In the genomic region with DNA sequence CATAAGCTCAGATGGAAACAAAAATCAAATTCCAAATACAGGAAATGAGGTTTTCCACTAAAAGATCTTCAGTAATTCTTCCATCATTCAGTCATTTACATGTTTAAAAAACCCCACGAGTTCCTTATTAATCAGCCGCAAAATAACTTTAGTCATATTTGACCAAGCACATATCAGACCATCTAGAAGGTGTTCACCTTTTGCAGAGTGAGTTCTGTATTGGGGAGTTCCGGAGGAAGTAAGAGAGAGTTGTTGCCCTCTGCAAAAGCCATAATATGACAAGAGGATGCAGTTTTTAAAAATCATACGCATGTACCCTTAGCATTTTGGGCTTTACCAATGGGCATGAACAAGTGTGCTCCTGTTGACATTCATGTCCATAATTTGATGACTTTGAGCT, we compare ENCODE assay signal across 14 cellular contexts.
DNase-seq lines count a peak whose midpoint lies in the region; ATAC-seq and TF ChIP-seq lines count a peak whose summit lies in the region.
"Had no signal": no experiment of that assay in that cellular context is flagged by ENCODE, and none has a peak within 500 bp of the region (broad histone marks: within the 10 kb centered on the region; RNA-seq: fewer than 3 reads in every experiment).

No MANE protein-coding gene starts in this region.

- POLR2A ChIA-PET in CD8-positive, alpha-beta memory T cell (lab: Charles Lee), result no interaction called here

- no peak overlapping the region for H3K27ac ChIP-seq in CD8-positive, alpha-beta memory T cell (ENCODE audit: low read depth, low read length)
- H3K27ac ChIP-seq: BLaER1 had no signal

- CTCF ChIA-PET in CD8-positive, alpha-beta memory T cell (lab: Charles Lee), result no interaction called here

- H3K36me3 Mint-ChIP-seq in CD8-positive, alpha-beta memory T cell, result peaks cover 0 to 5% (median 2%) of the 10 kb centered on the region in 3 donors
- peaks cover 15% of the 10 kb centered on the region for H3K36me3 Mint-ChIP-seq in activated T-helper 1 cell treated with anti-CD3 and anti-CD28 coated beads, Interleukin-12 subunit alpha, Interleukin-12 subunit beta, Interleukin-2, Interleukin-4 antibody, amounts not matched to agents 30 ng/mL and 10 ng/mL and 1 ng/mL, durations not matched to agents 14 hours and 24 hours and 36 hours (ENCODE audit: low read depth)
- H3K36me3 Mint-ChIP-seq in natural killer cell, result no peaks in the 10 kb centered on the region

- no peak for TF ChIP-seq CTCF in natural killer cell (IDR thresholded peaks at IDR 0.05)

- no peak overlapping the region for H3K4me3 ChIP-seq in CD8-positive, alpha-beta memory T cell (ENCODE audit: low read length)
- H3K4me3 ChIP-seq in H7 (ENCODE audit: insufficient read depth, low read depth, low read length), result no peak overlapping the region
- H3K4me3 ChIP-seq: BLaER1 had no signal

- no peak for DNase-seq in activated CD4-positive, CD25-positive, alpha-beta regulatory T cell treated with anti-CD3 and anti-CD28 coated beads, Interleukin-2, amount 50 U/mL, for 72 hours
- no peak for DNase-seq in CD8-positive, alpha-beta memory T cell
- no peak for DNase-seq in activated T-helper 1 cell treated with anti-CD3 and anti-CD28 coated beads, Interleukin-12 subunit alpha, Interleukin-12 subunit beta, Interleukin-2, Interleukin-4 antibody, amounts not matched to agents 30 ng/mL and 10 ng/mL and 1 ng/mL, durations not matched to agents 14 hours and 24 hours and 36 hours (ENCODE audit: low spot score)
- DNase-seq in natural killer cell (no peak), H7 (no peak), NCI-H82 (lab: John Stamatoyannopoulos, UW) (no peak)
- DNase-seq: 8988T, AML-193, Calu3, DMS 273 treated with DMSO at 0.1 percent for 48 hours, IMR-90 had no signal

- H3K4me1 Mint-ChIP-seq in CD8-positive, alpha-beta memory T cell, result peaks cover 13 to 18% (median 18%) of the 10 kb centered on the region in 3 donors
- peaks cover 31% of the 10 kb centered on the region for H3K4me1 Mint-ChIP-seq in activated T-helper 1 cell treated with anti-CD3 and anti-CD28 coated beads, Interleukin-12 subunit alpha, Interleukin-12 subunit beta, Interleukin-2, Interleukin-4 antibody, amounts not matched to agents 30 ng/mL and 10 ng/mL and 1 ng/mL, durations not matched to agents 14 hours and 24 hours and 36 hours (ENCODE audit: low read depth)
- peaks cover 25 to 28% of the 10 kb centered on the region in 2 donors for H3K4me1 Mint-ChIP-seq in natural killer cell

- no peaks in the 10 kb centered on the region for H3K9me3 Mint-ChIP-seq in CD8-positive, alpha-beta memory T cell
- peaks cover 12% of the 10 kb centered on the region for H3K9me3 Mint-ChIP-seq in activated T-helper 1 cell treated with anti-CD3 and anti-CD28 coated beads, Interleukin-12 subunit alpha, Interleukin-12 subunit beta, Interleukin-2, Interleukin-4 antibody, amounts not matched to agents 30 ng/mL and 10 ng/mL and 1 ng/mL, durations not matched to agents 14 hours and 24 hours and 36 hours
- H3K9me3 Mint-ChIP-seq in natural killer cell, result no peaks in the 10 kb centered on the region

- H3K27ac Mint-ChIP-seq in CD8-positive, alpha-beta memory T cell, result peak overlapping the region in 6 of 8 donors; percentile 8 to 67 (median 26)
- peak overlapping the region; percentile 41 for H3K27ac Mint-ChIP-seq in activated T-helper 1 cell treated with anti-CD3 and anti-CD28 coated beads, Interleukin-12 subunit alpha, Interleukin-12 subunit beta, Interleukin-2, Interleukin-4 antibody, amounts not matched to agents 30 ng/mL and 10 ng/mL and 1 ng/mL, durations not matched to agents 14 hours and 24 hours and 36 hours
- H3K27ac Mint-ChIP-seq in natural killer cell, result peak overlapping the region in 1 of 2 donors; percentile 26

- H3K4me1 ChIP-seq in CD8-positive, alpha-beta memory T cell (ENCODE audit: insufficient read depth, low read length), result no peaks in the 10 kb centered on the region
- H3K4me1 ChIP-seq: BLaER1 had no signal

- H3K9me3 ChIP-seq in CD8-positive, alpha-beta memory T cell (ENCODE audit: low read length), result no peaks in the 10 kb centered on the region
- H3K9me3 ChIP-seq: BLaER1 had no signal

- no peaks in the 10 kb centered on the region for H3K36me3 ChIP-seq in CD8-positive, alpha-beta memory T cell (ENCODE audit: insufficient read depth, low read length)
- H3K36me3 ChIP-seq in H7 (replicated peaks; ENCODE audit: control insufficient read depth, insufficient read depth, low read length), result no peaks in the 10 kb centered on the region
- H3K36me3 ChIP-seq: BLaER1 had no signal

- intact Hi-C loops in activated T-helper 1 cell treated with anti-CD3 and anti-CD28 coated beads, Interleukin-12 subunit alpha, Interleukin-12 subunit beta, Interleukin-2, Interleukin-4 antibody, amounts not matched to agents 30 ng/mL and 10 ng/mL and 1 ng/mL, durations not matched to agents 14 hours and 24 hours and 36 hours (cut with micrococcal nuclease), result no loop called here
- intact Hi-C loops in natural killer cell (cut with micrococcal nuclease), result no loop called here

- peak; percentile 82 to 88 for ATAC-seq in activated CD4-positive, CD25-positive, alpha-beta regulatory T cell treated with anti-CD3 and anti-CD28 coated beads, Interleukin-2, amount 50 U/mL, for 24 hours
- ATAC-seq in natural killer cell (peak in 2 of 3 donors; percentile 38 to 40), HG02678 (IDR thresholded peaks at IDR 0.05; ENCODE audit: unreplicated experiment) (no peak)

- H3K27me3 Mint-ChIP-seq in CD8-positive, alpha-beta memory T cell, result no peaks in the 10 kb centered on the region
- H3K27me3 Mint-ChIP-seq in activated T-helper 1 cell treated with anti-CD3 and anti-CD28 coated beads, Interleukin-12 subunit alpha, Interleukin-12 subunit beta, Interleukin-2, Interleukin-4 antibody, amounts not matched to agents 30 ng/mL and 10 ng/mL and 1 ng/mL, durations not matched to agents 14 hours and 24 hours and 36 hours (ENCODE audit: insufficient read depth), result peaks cover 4% of the 10 kb centered on the region
- no peaks in the 10 kb centered on the region for H3K27me3 Mint-ChIP-seq in natural killer cell (ENCODE audit: low read depth in 2 of 2)

- H3K4me3 Mint-ChIP-seq in CD8-positive, alpha-beta memory T cell, result peak overlapping the region in 3 of 7 donors; percentile 34 to 66 (median 45)
- H3K4me3 Mint-ChIP-seq in activated T-helper 1 cell treated with anti-CD3 and anti-CD28 coated beads, Interleukin-12 subunit alpha, Interleukin-12 subunit beta, Interleukin-2, Interleukin-4 antibody, amounts not matched to agents 30 ng/mL and 10 ng/mL and 1 ng/mL, durations not matched to agents 14 hours and 24 hours and 36 hours, result peak overlapping the region; percentile 48
- H3K4me3 Mint-ChIP-seq in natural killer cell, result no peak overlapping the region

- no peaks in the 10 kb centered on the region for H3K27me3 ChIP-seq in CD8-positive, alpha-beta memory T cell (ENCODE audit: insufficient read depth, low read length, poor library complexity, severe bottlenecking)
- H3K27me3 ChIP-seq in H7 (ENCODE audit: control insufficient read depth, insufficient read depth, low read length), result no peaks in the 10 kb centered on the region
- H3K27me3 ChIP-seq: BLaER1 had no signal
